Comparison of ENCODE assay signal across 16 cellular contexts in the genomic region with DNA sequence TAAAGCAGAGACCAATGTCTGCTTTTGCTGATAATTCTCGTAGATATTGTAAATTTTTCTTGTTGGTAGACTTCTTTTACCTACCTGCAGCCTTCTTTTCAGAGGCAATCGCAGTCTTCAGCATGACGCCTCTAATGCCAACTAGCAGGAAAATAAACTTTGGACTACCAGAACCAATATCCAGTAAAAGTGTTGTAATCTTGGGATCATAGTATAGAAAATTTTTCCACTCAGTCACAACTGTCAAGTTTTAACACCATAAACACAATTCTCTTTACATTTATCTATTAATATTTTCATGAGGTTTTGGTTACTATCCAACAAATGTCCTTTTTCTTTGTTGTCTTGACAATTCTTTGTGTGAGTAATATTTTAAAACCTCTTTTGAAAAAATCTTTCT.
"Had no signal": no experiment of that assay in that cellular context is flagged by ENCODE, and none has a peak within 500 bp of the region (broad histone marks: within the 10 kb centered on the region; RNA-seq: fewer than 3 reads in every experiment).

No MANE protein-coding gene starts in this region.

- H3K4me3 ChIP-seq: coronary artery, mucosa of descending colon, SJSA1, upper lobe of right lung had no signal

- H3K9me3 ChIP-seq: mucosa of descending colon, SJSA1, upper lobe of right lung had no signal

- H3K4me1 ChIP-seq: parathyroid adenoma, upper lobe of right lung had no signal

- H3K27ac Mint-ChIP-seq: activated CD4-positive, alpha-beta memory T cell treated with anti-CD3 and anti-CD28 coated beads, Interleukin-2, amount 10 ng/mL, durations not matched to agents 7 days and 5 days; activated T-helper 1 cell treated with anti-CD3 and anti-CD28 coated beads, Interleukin-12 subunit alpha, Interleukin-12 subunit beta, Interleukin-2, Interleukin-4 antibody, amounts not matched to agents 30 ng/mL and 10 ng/mL and 1 ng/mL, durations not matched to agents 14 hours and 24 hours and 36 hours; effector memory CD8-positive, alpha-beta T cell had no signal

- H3K27me3 ChIP-seq: SJSA1 had no signal

- DNase-seq: activated CD4-positive, alpha-beta memory T cell treated with anti-CD3 and anti-CD28 coated beads, Interleukin-2, amount 10 ng/mL, durations not matched to agents 7 days and 5 days; activated CD8-positive, alpha-beta memory T cell treated with anti-CD3 and anti-CD28 coated beads, Interleukin-2, amount 50 U/mL, for 48 hours; activated naive CD4-positive, alpha-beta T cell; effector memory CD8-positive, alpha-beta T cell; hypothalamus; mucosa of descending colon; stimulated activated CD4-positive, alpha-beta T cell treated with anti-CD3 and anti-CD28 coated beads, Interleukin-2, amount 100 ng/mL, for 24 hours; stimulated activated naive CD4-positive, alpha-beta T cell; T-cell; T1000; upper lobe of right lung had no signal

- H3K9me3 Mint-ChIP-seq: activated CD4-positive, alpha-beta memory T cell treated with anti-CD3 and anti-CD28 coated beads, Interleukin-2, amount 10 ng/mL, durations not matched to agents 7 days and 5 days; activated T-helper 1 cell treated with anti-CD3 and anti-CD28 coated beads, Interleukin-12 subunit alpha, Interleukin-12 subunit beta, Interleukin-2, Interleukin-4 antibody, amounts not matched to agents 30 ng/mL and 10 ng/mL and 1 ng/mL, durations not matched to agents 14 hours and 24 hours and 36 hours; effector memory CD8-positive, alpha-beta T cell; T-cell had no signal

- H3K79me2 ChIP-seq: parathyroid adenoma had no signal

- ATAC-seq: effector memory CD8-positive, alpha-beta T cell; mucosa of descending colon; T-cell; upper lobe of right lung had no signal

- H3K4me3 Mint-ChIP-seq: activated CD4-positive, alpha-beta memory T cell treated with anti-CD3 and anti-CD28 coated beads, Interleukin-2, amount 10 ng/mL, durations not matched to agents 7 days and 5 days; activated T-helper 1 cell treated with anti-CD3 and anti-CD28 coated beads, Interleukin-12 subunit alpha, Interleukin-12 subunit beta, Interleukin-2, Interleukin-4 antibody, amounts not matched to agents 30 ng/mL and 10 ng/mL and 1 ng/mL, durations not matched to agents 14 hours and 24 hours and 36 hours; effector memory CD8-positive, alpha-beta T cell; T-cell had no signal

- H3K36me3 ChIP-seq: upper lobe of right lung had no signal

- H3K36me3 Mint-ChIP-seq: T-cell had no signal

- H3K9ac ChIP-seq: parathyroid adenoma had no signal

- H3K27ac ChIP-seq: coronary artery, epithelial cell of prostate, parathyroid adenoma, SJSA1, upper lobe of right lung had no signal
